In the genomic region with DNA sequence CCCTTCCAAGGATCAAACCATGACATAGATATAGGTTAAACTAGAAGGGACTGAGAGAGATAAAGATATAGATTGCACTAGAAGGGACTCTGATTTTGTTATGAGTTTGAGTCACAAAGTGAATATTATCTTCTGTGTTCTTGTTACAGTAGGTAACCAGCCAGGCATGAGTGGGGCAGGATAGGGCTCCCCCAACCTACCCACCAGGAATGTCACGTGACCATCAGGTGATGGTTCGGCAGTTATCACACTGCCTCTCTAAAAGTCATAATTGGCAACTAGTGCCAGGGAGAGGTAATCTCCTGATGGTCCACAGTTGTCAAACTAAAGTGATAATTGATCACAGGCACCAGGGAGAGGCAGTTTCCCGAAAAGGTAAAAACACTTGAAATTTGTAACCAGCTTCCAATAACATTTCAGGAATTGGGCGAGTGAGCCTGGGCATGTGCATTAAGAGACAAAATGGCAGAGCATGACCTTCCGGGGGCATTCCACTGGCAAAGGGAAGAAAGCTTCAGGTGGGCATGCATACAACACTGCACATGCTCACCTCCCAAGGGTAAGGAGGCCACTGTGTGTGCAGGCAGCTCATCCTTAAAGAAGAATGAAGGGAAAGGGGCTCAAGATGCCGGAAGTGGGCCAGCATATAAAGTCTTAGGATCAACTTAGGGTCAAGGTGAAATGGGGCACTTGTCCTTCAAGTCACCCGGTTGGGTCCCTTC, we compare ENCODE assay signal across 18 cellular contexts.
A peak's percentile ranks its signal among the peaks of the same experiment; 100 is the strongest.
DNase-seq lines count a peak whose midpoint lies in the region; ATAC-seq, FAIRE-seq and TF ChIP-seq lines count a peak whose summit lies in the region.
"Had no signal": no experiment of that assay in that cellular context is flagged by ENCODE, and none has a peak within 500 bp of the region (broad histone marks: within the 10 kb centered on the region; RNA-seq: fewer than 3 reads in every experiment).

No MANE protein-coding gene starts in this region.

- H3K27me3 ChIP-seq in astrocyte (ENCODE audit: insufficient read depth, low read length) (no peaks in the 10 kb centered on the region), breast epithelium (peaks cover 0 to 12% of the 10 kb centered on the region in 2 donors)
- H3K27me3 ChIP-seq: BE2C had no signal

- H3K9me3 Mint-ChIP-seq in astrocyte (ENCODE audit: unreplicated experiment): no peaks in the 10 kb centered on the region
- H3K9me3 Mint-ChIP-seq: CD4-positive, CD25-positive, alpha-beta regulatory T cell; CD8-positive, alpha-beta memory T cell had no signal

- no peaks in the 10 kb centered on the region for H4K20me1 ChIP-seq in astrocyte (ENCODE audit: insufficient read depth, low read length)

- H3K36me3 ChIP-seq in astrocyte (ENCODE audit: insufficient read depth, low read length) (no peaks in the 10 kb centered on the region), breast epithelium (no peaks in the 10 kb centered on the region)
- H3K36me3 ChIP-seq: BE2C had no signal

- TF ChIP-seq CTCF in astrocyte (IDR thresholded peaks at IDR 0.05; ENCODE audit: insufficient read depth, low read depth, low read length) (no peak), breast epithelium (IDR thresholded peaks at IDR 0.05) (no peak)

- no peak overlapping the region for H2AFZ ChIP-seq in astrocyte (ENCODE audit: low read depth, low read length)
- H2AFZ ChIP-seq: GM23248 had no signal

- FAIRE-seq in astrocyte (lab: Jason Lieb, UNC): peak; percentile 67
- FAIRE-seq: A204.1, G401.6, GM12891, GM19239 had no signal

- H3K9me3 ChIP-seq in astrocyte (ENCODE audit: insufficient read depth, low read depth, low read length) (no peaks in the 10 kb centered on the region), breast epithelium (no peaks in the 10 kb centered on the region)
- H3K9me3 ChIP-seq: BE2C had no signal

- no peaks in the 10 kb centered on the region for H3K36me3 Mint-ChIP-seq in astrocyte (ENCODE audit: low read depth, unreplicated experiment)
- H3K36me3 Mint-ChIP-seq: CD4-positive, CD25-positive, alpha-beta regulatory T cell; CD8-positive, alpha-beta memory T cell had no signal

- H3K4me3 ChIP-seq in astrocyte (ENCODE audit: insufficient read depth, low read depth, low read length) (no peak overlapping the region), breast epithelium (no peak overlapping the region)
- H3K4me3 ChIP-seq: GM23248 had no signal

- no peak for ATAC-seq in HG03469 (IDR thresholded peaks at IDR 0.05; ENCODE audit: unreplicated experiment)

- DNase-seq in KBM-7 (peak; percentile 60), astrocyte (ENCODE audit: low read depth) (no peak), erythroblast (lab: John Stamatoyannopoulos, UW) (no peak), NCI-H2227 treated with DMSO at 0.1 percent for 48 hours (lab: John Stamatoyannopoulos, UW) (no peak), breast epithelium (ENCODE audit: low spot score in 2 of 2) (no peak)
- DNase-seq: ACHN; BE2C; C1 segment of cervical spinal cord; CD4-positive, CD25-positive, alpha-beta regulatory T cell; CD8-positive, alpha-beta memory T cell; COR-L47; GM23248; H7 had no signal

- H3K79me2 ChIP-seq in astrocyte (ENCODE audit: insufficient read depth, low read length): no peaks in the 10 kb centered on the region

- no peaks in the 10 kb centered on the region for H3K4me1 ChIP-seq in astrocyte (ENCODE audit: insufficient read depth, low read length)
- H3K4me1 ChIP-seq in breast epithelium: no peaks in the 10 kb centered on the region

- H3K4me1 Mint-ChIP-seq in astrocyte (ENCODE audit: low read depth, unreplicated experiment): no peaks in the 10 kb centered on the region
- H3K4me1 Mint-ChIP-seq: CD4-positive, CD25-positive, alpha-beta regulatory T cell; CD8-positive, alpha-beta memory T cell had no signal

- H3K27ac ChIP-seq in astrocyte (ENCODE audit: low read depth, low read length) (no peak overlapping the region), breast epithelium (no peak overlapping the region)
- H3K27ac ChIP-seq: GM23248 had no signal

- H3K27ac Mint-ChIP-seq in astrocyte (ENCODE audit: unreplicated experiment): no peak overlapping the region
- H3K27ac Mint-ChIP-seq: CD4-positive, CD25-positive, alpha-beta regulatory T cell; CD8-positive, alpha-beta memory T cell had no signal

- no peak overlapping the region for H3K4me2 ChIP-seq in astrocyte (ENCODE audit: low read length)

- H3K9ac ChIP-seq in astrocyte (ENCODE audit: low read length): no peak overlapping the region
- H3K9ac ChIP-seq: GM23248 had no signal

- in situ Hi-C loops in KBM-7 (cut with MboI; ENCODE audit: low pct_unique_long_range_greater_than_20kb, low sequenced_read_pairs): no loop called here

- intact Hi-C loops in breast epithelium (cut with DNase I; ENCODE audit: low total_unique reads): no loop called here

- peak; percentile 16 for TF ChIP-seq POLR2A in erythroblast (IDR thresholded peaks at IDR 0.05; ENCODE audit: low read length)
- no peak for TF ChIP-seq POLR2A in breast epithelium (IDR thresholded peaks at IDR 0.05)

- no peaks in the 10 kb centered on the region for H3K27me3 Mint-ChIP-seq in astrocyte (ENCODE audit: low read depth, unreplicated experiment)
- H3K27me3 Mint-ChIP-seq: CD4-positive, CD25-positive, alpha-beta regulatory T cell had no signal

- H3K4me3 Mint-ChIP-seq in astrocyte (ENCODE audit: unreplicated experiment): no peak overlapping the region
- H3K4me3 Mint-ChIP-seq: CD4-positive, CD25-positive, alpha-beta regulatory T cell; CD8-positive, alpha-beta memory T cell had no signal
